ENCODE assay signal across 1 cellular context in genomic region chr12:2341051-2341751, GRCh38.
TF ChIP-seq lines count a peak whose summit lies in the region.

No MANE protein-coding gene starts in this region.

TF ChIP-seq in HepG2, 621 proteins besides CTCF, POLR2A, EP300 and RAD21:
- TF ChIP-seq ZNF776 (CRISPR knock-in tag; IDR thresholded peaks at IDR 0.05) = no peak
- TF ChIP-seq HNRNPH1 (optimal IDR thresholded peaks at IDR 0.05; ENCODE audit: low read depth, low read length) = no peak
- TF ChIP-seq TCF12 (IDR thresholded peaks at IDR 0.05) = no peak
- TF ChIP-seq TCF12 (CRISPR knock-in tag; IDR thresholded peaks at IDR 0.05) = no peak
- TF ChIP-seq AHDC1 (CRISPR knock-in tag; IDR thresholded peaks at IDR 0.05; ENCODE audit: borderline replicate concordance) = no peak
- no peak for TF ChIP-seq NR3C1 (CRISPR knock-in tag; IDR thresholded peaks at IDR 0.05)
- no peak for TF ChIP-seq ZNF674 (CRISPR knock-in tag; IDR thresholded peaks at IDR 0.05; ENCODE audit: low read depth)
- no peak for TF ChIP-seq KMT2B (CRISPR knock-in tag; IDR thresholded peaks at IDR 0.05)
- TF ChIP-seq HOXA7 (CRISPR knock-in tag; IDR thresholded peaks at IDR 0.05) = no peak
- no peak for TF ChIP-seq E2F1 (CRISPR knock-in tag; IDR thresholded peaks at IDR 0.05)
- TF ChIP-seq NR2F1 (CRISPR knock-in tag; IDR thresholded peaks at IDR 0.05) = no peak
- no peak for TF ChIP-seq KLF13 (CRISPR knock-in tag; IDR thresholded peaks at IDR 0.05)
- no peak for TF ChIP-seq ZNF777 (CRISPR knock-in tag; IDR thresholded peaks at IDR 0.05)
- TF ChIP-seq SNAPC2 (CRISPR knock-in tag; IDR thresholded peaks at IDR 0.05) = no peak
- TF ChIP-seq ARNTL (CRISPR knock-in tag; IDR thresholded peaks at IDR 0.05) = no peak
- TF ChIP-seq MED13 (CRISPR knock-in tag; IDR thresholded peaks at IDR 0.05) = no peak
